18 cellular contexts compared by ENCODE assay signal in the genomic region with DNA sequence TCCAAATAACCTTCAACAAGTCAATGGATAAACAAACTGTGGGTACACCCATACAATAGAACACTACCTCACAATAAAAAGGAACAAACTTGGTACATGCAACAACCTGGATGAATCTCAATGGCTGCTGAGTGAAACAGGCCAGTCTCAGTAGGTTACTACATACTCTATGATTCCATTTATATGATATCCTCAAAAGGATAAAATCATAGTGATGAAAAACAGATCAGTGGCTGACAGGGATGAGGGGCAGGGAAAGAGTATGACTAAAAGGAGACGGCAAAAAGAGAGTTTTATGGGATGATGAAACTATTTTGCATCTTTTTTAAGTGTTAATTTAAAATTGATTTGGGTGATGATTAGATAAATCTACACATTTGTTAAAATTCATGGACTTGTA. TPM values are rescaled to one million over a fixed set of nuclear protein-coding genes. Genes with fewer than 3 reads are reported as not detected.
A peak's percentile ranks its signal among the peaks of the same experiment; 100 is the strongest.
DNase-seq lines count a peak whose midpoint lies in the region; ATAC-seq and TF ChIP-seq lines count a peak whose summit lies in the region.
"Had no signal": no experiment of that assay in that cellular context is flagged by ENCODE, and none has a peak within 500 bp of the region (broad histone marks: within the 10 kb centered on the region; RNA-seq: fewer than 3 reads in every experiment).

No MANE protein-coding gene starts in this region.

- CTCF ChIA-PET in activated CD4-positive, alpha-beta T cell treated with anti-CD3 and anti-CD28 coated beads, Interleukin-2, amount 10 ng/mL, durations not matched to agents 7 days and 5 days (lab: Charles Lee): interaction anchor here (0.6 kb wide), 1 partner anchor 249 kb away, joined by 4 read pairs; no protein-coding TSS in a partner anchor
- CTCF ChIA-PET in SK-N-SH (lab: Yijun Ruan, JAX): no interaction called here

- no peaks in the 10 kb centered on the region for H3K9me3 ChIP-seq in SK-N-SH
- H3K9me3 ChIP-seq: A549, Caco-2 had no signal

- intact Hi-C loops in activated CD4-positive, alpha-beta T cell treated with anti-CD3 and anti-CD28 coated beads, Interleukin-2, amount 10 ng/mL, durations not matched to agents 24 days and 14 days (cut with micrococcal nuclease): no loop called here

- no peak for TF ChIP-seq CTCF in SK-N-SH (IDR thresholded peaks at IDR 0.05)

- 14% methylated on average over 1 of the region's 1 CpG for WGBS in SK-N-SH (ENCODE audit: low lambda C conversion rate)

- no peak overlapping the region for H3K9ac ChIP-seq in SK-N-SH
- H3K9ac ChIP-seq: BLaER1 treated with 17β-estradiol and CSF1 and Interleukin-3, amounts not matched to agents 10 nM and 100 nM had no signal

- H4K20me1 ChIP-seq in SK-N-SH (ENCODE audit: insufficient read depth): no peaks in the 10 kb centered on the region

- peaks cover 0 to 4% of the 10 kb centered on the region in 2 experiments for H3K36me3 ChIP-seq in SK-N-SH (replicated peaks in 1 of 2; ENCODE audit: control insufficient read depth in 1 of 2, insufficient read depth in 2 of 2, low read length in 1 of 2)

- no peaks in the 10 kb centered on the region for H3K27me3 Mint-ChIP-seq in activated CD4-positive, alpha-beta T cell treated with anti-CD3 and anti-CD28 coated beads, Interleukin-2, amount 10 ng/mL, durations not matched to agents 24 days and 14 days
- no peaks in the 10 kb centered on the region for H3K27me3 Mint-ChIP-seq in activated CD4-positive, alpha-beta T cell treated with anti-CD3 and anti-CD28 coated beads, Interleukin-2, amount 10 ng/mL, durations not matched to agents 7 days and 5 days
- H3K27me3 Mint-ChIP-seq: B cell; CD4-positive, alpha-beta T cell had no signal

- ATAC-seq in HG03469 (IDR thresholded peaks at IDR 0.05; ENCODE audit: unreplicated experiment): no peak
- ATAC-seq: A549; CD8-positive, alpha-beta T cell had no signal

- no peaks in the 10 kb centered on the region for H3K27me3 ChIP-seq in SK-N-SH (ENCODE audit: insufficient read depth)
- H3K27me3 ChIP-seq: BLaER1 treated with 17β-estradiol and CSF1 and Interleukin-3, amounts not matched to agents 10 nM and 100 nM had no signal

- no peaks in the 10 kb centered on the region for H3F3A ChIP-seq in SK-N-SH (replicated peaks; ENCODE audit: insufficient read depth)

- no peak overlapping the region for H3K27ac Mint-ChIP-seq in activated CD4-positive, alpha-beta T cell treated with anti-CD3 and anti-CD28 coated beads, Interleukin-2, amount 10 ng/mL, durations not matched to agents 24 days and 14 days
- no peak overlapping the region for H3K27ac Mint-ChIP-seq in activated CD4-positive, alpha-beta T cell treated with anti-CD3 and anti-CD28 coated beads, Interleukin-2, amount 10 ng/mL, durations not matched to agents 7 days and 5 days
- H3K27ac Mint-ChIP-seq: B cell; CD4-positive, alpha-beta T cell; CD8-positive, alpha-beta T cell had no signal

- POLR2A ChIA-PET in activated CD4-positive, alpha-beta T cell treated with anti-CD3 and anti-CD28 coated beads, Interleukin-2, amount 10 ng/mL, durations not matched to agents 7 days and 5 days (lab: Charles Lee): no interaction called here
- POLR2A ChIA-PET in SK-N-SH (lab: Yijun Ruan, JAX): no interaction called here

- H3K4me2 ChIP-seq in SK-N-SH: no peak overlapping the region
- H3K4me2 ChIP-seq: A549; BLaER1 treated with 17β-estradiol and CSF1 and Interleukin-3, amounts not matched to agents 10 nM and 100 nM had no signal

- H3K4me3 Mint-ChIP-seq in activated CD4-positive, alpha-beta T cell treated with anti-CD3 and anti-CD28 coated beads, Interleukin-2, amount 10 ng/mL, durations not matched to agents 24 days and 14 days: no peak overlapping the region
- no peak overlapping the region for H3K4me3 Mint-ChIP-seq in activated CD4-positive, alpha-beta T cell treated with anti-CD3 and anti-CD28 coated beads, Interleukin-2, amount 10 ng/mL, durations not matched to agents 7 days and 5 days
- H3K4me3 Mint-ChIP-seq: B cell; CD4-positive, alpha-beta T cell; CD8-positive, alpha-beta T cell had no signal

- no peaks in the 10 kb centered on the region for H3K9me2 ChIP-seq in SK-N-SH

- H3K4me3 ChIP-seq in SK-N-SH (ENCODE audit: low read depth in 2 of 2, low read length in 1 of 2): no peak overlapping the region
- H3K4me3 ChIP-seq: A549; BLaER1 treated with 17β-estradiol and CSF1 and Interleukin-3, amounts not matched to agents 10 nM and 100 nM had no signal

- peak; percentile 13 for DNase-seq in activated CD4-positive, alpha-beta T cell treated with anti-CD3 and anti-CD28 coated beads, Interleukin-2, amount 10 ng/mL, durations not matched to agents 24 days and 14 days
- DNase-seq in activated CD4-positive, alpha-beta T cell treated with anti-CD3 and anti-CD28 coated beads, Interleukin-2, amount 10 ng/mL, durations not matched to agents 7 days and 5 days: no peak
- DNase-seq in SK-N-SH (peak; percentile 27), amniotic epithelial cell (ENCODE audit: low read depth) (peak; percentile 32), cortex of kidney (lab: John Stamatoyannopoulos, UW) (no peak)
- DNase-seq: AML-193; Caco-2; Calu3; CD4-positive, alpha-beta T cell; CD8-positive, alpha-beta T cell; DMS79 treated with DMSO at 0.1 percent for 48 hours; GF-D8 had no signal

- H3K79me2 ChIP-seq in SK-N-SH (ENCODE audit: insufficient read depth): peaks cover 12% of the 10 kb centered on the region; the same call in 1 of the 2 replicates

- no peak for TF ChIP-seq RAD21 in SK-N-SH (IDR thresholded peaks at IDR 0.05; ENCODE audit: low read length)

- peaks cover 3% of the 10 kb centered on the region for H3K4me1 Mint-ChIP-seq in activated CD4-positive, alpha-beta T cell treated with anti-CD3 and anti-CD28 coated beads, Interleukin-2, amount 10 ng/mL, durations not matched to agents 24 days and 14 days
- peaks cover 7% of the 10 kb centered on the region for H3K4me1 Mint-ChIP-seq in activated CD4-positive, alpha-beta T cell treated with anti-CD3 and anti-CD28 coated beads, Interleukin-2, amount 10 ng/mL, durations not matched to agents 7 days and 5 days

- no peak for TF ChIP-seq EP300 in SK-N-SH (IDR thresholded peaks at IDR 0.05; ENCODE audit: borderline replicate concordance in 1 of 2, low read depth in 1 of 2, low read length in 1 of 2)

- no peak overlapping the region for H2AFZ ChIP-seq in SK-N-SH (ENCODE audit: low read depth)

- no peaks in the 10 kb centered on the region; a peak in 1 of 4 replicates for H3K4me1 ChIP-seq in SK-N-SH (ENCODE audit: control insufficient read depth in 1 of 2, insufficient read depth in 2 of 2, low read depth in 1 of 2, low read length in 1 of 2)
- H3K4me1 ChIP-seq: A549, Caco-2 had no signal

- H3K9me3 Mint-ChIP-seq in activated CD4-positive, alpha-beta T cell treated with anti-CD3 and anti-CD28 coated beads, Interleukin-2, amount 10 ng/mL, durations not matched to agents 24 days and 14 days: no peaks in the 10 kb centered on the region
- H3K9me3 Mint-ChIP-seq in activated CD4-positive, alpha-beta T cell treated with anti-CD3 and anti-CD28 coated beads, Interleukin-2, amount 10 ng/mL, durations not matched to agents 7 days and 5 days: peaks cover 22% of the 10 kb centered on the region

- peaks cover 19% of the 10 kb centered on the region for H3K36me3 Mint-ChIP-seq in activated CD4-positive, alpha-beta T cell treated with anti-CD3 and anti-CD28 coated beads, Interleukin-2, amount 10 ng/mL, durations not matched to agents 24 days and 14 days (ENCODE audit: low read depth)
- peaks cover 20% of the 10 kb centered on the region for H3K36me3 Mint-ChIP-seq in activated CD4-positive, alpha-beta T cell treated with anti-CD3 and anti-CD28 coated beads, Interleukin-2, amount 10 ng/mL, durations not matched to agents 7 days and 5 days (ENCODE audit: low read depth)

- no peak overlapping the region for H3K27ac ChIP-seq in SK-N-SH (ENCODE audit: low read depth in 2 of 2, low read length in 1 of 2)
- H3K27ac ChIP-seq: 22Rv1; A549; BLaER1 treated with 17β-estradiol and CSF1 and Interleukin-3, amounts not matched to agents 10 nM and 100 nM; C4-2B had no signal

TF ChIP-seq in SK-N-SH, 30 proteins besides CTCF, POLR2A, EP300 and RAD21:
- TF ChIP-seq, protein P1, sequence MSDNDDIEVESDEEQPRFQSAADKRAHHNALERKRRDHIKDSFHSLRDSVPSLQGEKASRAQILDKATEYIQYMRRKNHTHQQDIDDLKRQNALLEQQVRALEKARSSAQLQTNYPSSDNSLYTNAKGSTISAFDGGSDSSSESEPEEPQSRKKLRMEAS (IDR thresholded peaks at IDR 0.05; ENCODE audit: low read depth): no peak
- TF ChIP-seq TCF12 (IDR thresholded peaks at IDR 0.05) (peak; percentile 57; the same call in 1 of the 2 replicates), TEAD4 (IDR thresholded peaks at IDR 0.05; ENCODE audit: borderline replicate concordance, insufficient read depth) (no peak)
- TF ChIP-seq, protein P2, sequence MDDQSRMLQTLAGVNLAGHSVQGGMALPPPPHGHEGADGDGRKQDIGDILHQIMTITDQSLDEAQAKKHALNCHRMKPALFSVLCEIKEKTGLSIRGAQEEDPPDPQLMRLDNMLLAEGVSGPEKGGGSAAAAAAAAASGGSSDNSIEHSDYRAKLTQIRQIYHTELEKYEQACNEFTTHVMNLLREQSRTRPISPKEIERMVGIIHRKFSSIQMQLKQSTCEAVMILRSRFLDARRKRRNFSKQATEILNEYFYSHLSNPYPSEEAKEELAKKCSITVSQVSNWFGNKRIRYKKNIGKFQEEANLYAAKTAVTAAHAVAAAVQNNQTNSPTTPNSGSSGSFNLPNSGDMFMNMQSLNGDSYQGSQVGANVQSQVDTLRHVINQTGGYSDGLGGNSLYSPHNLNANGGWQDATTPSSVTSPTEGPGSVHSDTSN (IDR thresholded peaks at IDR 0.05): peak; percentile 27; the same call in 1 of the 2 replicates

RNA-seq across cellular contexts. Expression of a gene that starts 15.9 kb away (rescaled TPM):
- 16.5 and 17.1 TPM in 2 replicates for total RNA-seq in activated CD4-positive, alpha-beta T cell treated with anti-CD3 and anti-CD28 coated beads, Interleukin-2, amount 10 ng/mL, durations not matched to agents 24 days and 14 days
- 10 to 100 TPM in 1 of 2 experiments, 1 to 10 TPM in 1; 9.1 to 10.5 TPM for total RNA-seq in activated CD4-positive, alpha-beta T cell treated with anti-CD3 and anti-CD28 coated beads, Interleukin-2, amount 10 ng/mL, durations not matched to agents 7 days and 5 days
- polyA plus RNA-seq in SK-N-SH (2012; rRNA removed): 2.4 and 2.8 TPM in 2 replicates
- 4.8 and 7.0 TPM in 2 replicates for polyA plus RNA-seq in SK-N-SH (2012; cell fraction: cytosol; rRNA removed)
- polyA plus RNA-seq in SK-N-SH (2012; cell fraction: nucleus; rRNA removed): 0.95 and 1.3 TPM in 2 replicates

Comparison
In these comparisons a context has a peak if more than half of its experiments do, and no peak if none do; other contexts are left out.
1. DNase-seq: peak in activated CD4-positive, alpha-beta T cell treated with anti-CD3 and anti-CD28 coated beads, Interleukin-2, amount 10 ng/mL, durations not matched to agents 24 days and 14 days (single experiment), SK-N-SH (single experiment) and amniotic epithelial cell (single experiment); none in activated CD4-positive, alpha-beta T cell treated with anti-CD3 and anti-CD28 coated beads, Interleukin-2, amount 10 ng/mL, durations not matched to agents 7 days and 5 days (single experiment) and cortex of kidney (single experiment).